10 cellular contexts compared by ENCODE assay signal in the genomic region with DNA sequence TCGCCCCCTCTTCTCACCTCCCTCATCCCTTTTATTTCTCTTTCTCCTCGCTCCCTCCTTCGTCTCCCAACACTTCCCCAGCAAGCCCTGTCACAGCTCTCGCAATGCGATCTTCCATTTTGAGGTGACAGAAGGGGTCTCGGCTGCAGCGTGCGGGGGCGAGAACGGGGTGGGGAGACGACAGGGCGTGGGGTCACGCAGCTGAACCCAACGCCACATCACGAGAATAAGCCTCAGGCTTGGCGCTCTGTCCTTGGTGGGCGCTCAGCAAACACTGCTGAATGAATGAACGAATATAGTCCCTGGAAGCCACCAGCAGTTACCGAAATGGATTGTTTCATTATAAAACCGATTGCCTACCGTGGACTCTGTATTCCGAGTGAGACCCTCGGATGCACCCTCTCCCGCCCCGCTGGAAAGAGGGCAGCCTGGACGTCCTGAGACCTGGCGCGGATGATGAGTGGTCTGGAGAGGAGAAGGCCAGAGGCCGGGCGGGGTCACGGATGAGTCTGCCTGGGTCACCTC. TPM values are rescaled to one million over a fixed set of nuclear protein-coding genes. Genes with fewer than 3 reads are reported as not detected.
A peak's percentile ranks its signal among the peaks of the same experiment; 100 is the strongest.
DNase-seq lines count a peak whose midpoint lies in the region; ATAC-seq and TF ChIP-seq lines count a peak whose summit lies in the region.
"Had no signal": no experiment of that assay in that cellular context is flagged by ENCODE, and none has a peak within 500 bp of the region (broad histone marks: within the 10 kb centered on the region; RNA-seq: fewer than 3 reads in every experiment).

No MANE protein-coding gene starts in this region.

- H3K4me3 ChIP-seq in H7 (ENCODE audit: insufficient read depth, low read depth, low read length) (peak overlapping the region; percentile 37; the same call in 1 of the 2 replicates), hepatocyte (no peak overlapping the region), skeletal muscle tissue (ENCODE audit: low read length in 3 of 3) (peak overlapping the region; percentile 49 to 64 (median 58))

- peaks cover 89% of the 10 kb centered on the region for H3K27me3 Mint-ChIP-seq in activated CD8-positive, alpha-beta T cell treated with anti-CD3 and anti-CD28 coated beads for 36 hours

- H3K4me3 Mint-ChIP-seq in activated CD8-positive, alpha-beta T cell treated with anti-CD3 and anti-CD28 coated beads for 36 hours = peak overlapping the region; percentile 70
- H3K4me3 Mint-ChIP-seq: HFFc6 had no signal

- H3K4me1 ChIP-seq in hepatocyte (ENCODE audit: insufficient read depth) (peaks cover 19% of the 10 kb centered on the region), skeletal muscle tissue (ENCODE audit: control insufficient read depth in 3 of 3, insufficient read depth in 3 of 3, low read length in 3 of 3) (peaks cover 30 to 46% (median 45%) of the 10 kb centered on the region in 3 donors), foreskin keratinocyte (no peaks in the 10 kb centered on the region)

- peak overlapping the region in 1 of 3 donors; percentile 58 for H3K9ac ChIP-seq in skeletal muscle tissue (ENCODE audit: low read depth in 1 of 3, low read length in 3 of 3)

- no peak overlapping the region for H3K27ac Mint-ChIP-seq in activated CD8-positive, alpha-beta T cell treated with anti-CD3 and anti-CD28 coated beads for 36 hours
- H3K27ac Mint-ChIP-seq: HFFc6 had no signal

- TF ChIP-seq CTCF in activated CD8-positive, alpha-beta T cell treated with anti-CD3 and anti-CD28 coated beads for 36 hours (IDR thresholded peaks at IDR 0.05) = no peak
- no peak for TF ChIP-seq CTCF in hepatocyte (IDR thresholded peaks at IDR 0.05; ENCODE audit: poor library complexity)
- TF ChIP-seq CTCF in foreskin keratinocyte (conservative IDR thresholded peaks at IDR 0.05) = no peak

- H3K9me2 ChIP-seq in hepatocyte (replicated peaks; ENCODE audit: insufficient read depth) = no peaks in the 10 kb centered on the region

- WGBS in hepatocyte (ENCODE audit: low lambda C conversion rate, missing lambda C conversion rate) = 5% methylated on average over 28 of the region's 31 CpGs

- H3K4me2 ChIP-seq in hepatocyte = peak overlapping the region; percentile 73

- H3K36me3 ChIP-seq in H7 (replicated peaks; ENCODE audit: control insufficient read depth, insufficient read depth, low read length) (no peaks in the 10 kb centered on the region), hepatocyte (replicated peaks; ENCODE audit: insufficient read depth, low read depth) (no peaks in the 10 kb centered on the region), skeletal muscle tissue (ENCODE audit: control insufficient read depth in 3 of 3, insufficient read depth in 3 of 3, low read length in 3 of 3) (no peaks in the 10 kb centered on the region)

- POLR2A ChIA-PET in activated CD8-positive, alpha-beta T cell treated with anti-CD3 and anti-CD28 coated beads for 36 hours (lab: Charles Lee) = interaction anchor here (0.6 kb wide), 1 partner anchor 146 kb away, joined by 3 read pairs; no protein-coding TSS in a partner anchor

- peaks cover 12% of the 10 kb centered on the region for H3K36me3 Mint-ChIP-seq in activated CD8-positive, alpha-beta T cell treated with anti-CD3 and anti-CD28 coated beads for 36 hours (ENCODE audit: low read depth)

- DNase-seq in H7 (no peak), hepatocyte (ENCODE audit: low spot score) (no peak), SK-N-DZ (ENCODE audit: low spot score) (no peak), foreskin keratinocyte (no peak)
- no peak for DNase-seq in activated CD8-positive, alpha-beta T cell treated with anti-CD3 and anti-CD28 coated beads for 36 hours
- no peak for DNase-seq in stimulated activated CD8-positive, alpha-beta memory T cell treated with anti-CD3 and anti-CD28 coated beads, Interleukin-4, amount 100 ng/mL, for 48 hours
- DNase-seq: HFFc6, OCI-M1 had no signal

- CTCF ChIA-PET in activated CD8-positive, alpha-beta T cell treated with anti-CD3 and anti-CD28 coated beads for 36 hours (lab: Charles Lee) = interaction anchor here (2.2 kb wide), 1 partner anchor 8 kb away, joined by 13 read pairs; no protein-coding TSS in a partner anchor

- H3K4me1 Mint-ChIP-seq in activated CD8-positive, alpha-beta T cell treated with anti-CD3 and anti-CD28 coated beads for 36 hours (ENCODE audit: low read depth) = peaks cover 66% of the 10 kb centered on the region

- H3K9me3 Mint-ChIP-seq in activated CD8-positive, alpha-beta T cell treated with anti-CD3 and anti-CD28 coated beads for 36 hours = peaks cover 5% of the 10 kb centered on the region

- H3K27ac ChIP-seq in hepatocyte = no peak overlapping the region
- peak overlapping the region; percentile 68 for H3K27ac ChIP-seq in skeletal muscle tissue (ENCODE audit: low read depth, low read length)
- no peak overlapping the region for H3K27ac ChIP-seq in foreskin keratinocyte

- H3K9me3 ChIP-seq in hepatocyte (ENCODE audit: low read depth) = no peaks in the 10 kb centered on the region
- H3K9me3 ChIP-seq in skeletal muscle tissue (ENCODE audit: control insufficient read depth in 3 of 3, low read length in 3 of 3) = peaks cover 0 to 6% (median 0%) of the 10 kb centered on the region in 3 donors

- no peaks in the 10 kb centered on the region for H3K79me2 ChIP-seq in hepatocyte

- H4K20me1 ChIP-seq in hepatocyte (ENCODE audit: insufficient read depth, poor library complexity, severe bottlenecking) = no peaks in the 10 kb centered on the region

- H3K27me3 ChIP-seq in H7 (ENCODE audit: control insufficient read depth, insufficient read depth, low read length) (peaks cover 100% of the 10 kb centered on the region), hepatocyte (peaks cover 100% of the 10 kb centered on the region), skeletal muscle tissue (ENCODE audit: control insufficient read depth in 3 of 3, insufficient read depth in 3 of 3, low read length in 3 of 3) (peaks cover 94 to 99% (median 98%) of the 10 kb centered on the region in 3 donors), foreskin keratinocyte (peaks cover 100% of the 10 kb centered on the region)

- ATAC-seq in activated CD8-positive, alpha-beta T cell treated with anti-CD3 and anti-CD28 coated beads for 36 hours = no peak
- ATAC-seq in esophagus mucosa = no peak
- no peak for ATAC-seq in foreskin keratinocyte

- H2AFZ ChIP-seq in hepatocyte = no peak overlapping the region

- intact Hi-C loops in activated CD8-positive, alpha-beta T cell treated with anti-CD3 and anti-CD28 coated beads for 36 hours (cut with micrococcal nuclease) = no loop called here

RNA-seq across cellular contexts. Expression of a gene that starts 3.9 kb away (rescaled TPM):
- total RNA-seq in H7 (2014; rRNA removed; shearing (Covaris generic)) = 0.63 TPM in 1 of 2 replicates, not detected in the other
- 1 to 10 TPM; 5.9 to 7.1 TPM for total RNA-seq in activated CD8-positive, alpha-beta T cell treated with anti-CD3 and anti-CD28 coated beads for 36 hours
- total RNA-seq in hepatocyte = not detected in 2 replicates
- not detected in 2 replicates for polyA plus RNA-seq in hepatocyte
- 13.6 TPM for total RNA-seq in skeletal muscle tissue
- polyA plus RNA-seq in SK-N-DZ (2014; cell fraction: cytosol; rRNA removed) = 6.8 and 7.9 TPM in 2 replicates
- polyA plus RNA-seq in SK-N-DZ (2014; cell fraction: nucleus; rRNA removed) = 6.4 and 7.1 TPM in 2 replicates
- 1.6 TPM for total RNA-seq in esophagus mucosa
- not detected in 2 replicates for total RNA-seq in foreskin keratinocyte
- polyA plus RNA-seq in foreskin keratinocyte = not detected in 2 replicates
- total RNA-seq: HFFc6 had no signal
